In the genomic region with DNA sequence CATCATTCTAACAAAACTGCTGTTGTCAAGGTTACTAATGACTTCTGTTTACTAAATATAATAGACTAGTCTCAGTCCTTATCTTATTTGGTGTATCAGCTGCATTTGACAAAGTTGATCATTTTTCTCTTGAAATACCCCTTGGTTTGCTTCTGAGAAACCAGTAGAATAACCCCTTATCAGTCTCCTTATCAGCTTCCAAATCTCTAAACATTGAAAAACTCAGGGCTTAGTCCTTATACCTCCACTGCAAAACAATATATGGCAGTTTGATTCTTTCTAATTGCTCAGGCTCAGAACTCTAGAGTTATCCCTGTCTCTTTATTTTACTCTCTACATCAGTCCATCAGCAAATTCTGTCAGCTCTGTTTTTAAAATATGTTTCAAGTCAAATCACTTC, we compare ENCODE assay signal across 18 cellular contexts.
A peak's percentile ranks its signal among the peaks of the same experiment; 100 is the strongest.
DNase-seq lines count a peak whose midpoint lies in the region; ATAC-seq, FAIRE-seq and TF ChIP-seq lines count a peak whose summit lies in the region.
"Had no signal": no experiment of that assay in that cellular context is flagged by ENCODE, and none has a peak within 500 bp of the region (broad histone marks: within the 10 kb centered on the region; RNA-seq: fewer than 3 reads in every experiment).

No MANE protein-coding gene starts in this region.

- H3K4me3 Mint-ChIP-seq in HFFc6 (peak overlapping the region; percentile 80), brain (peak overlapping the region in 2 of 5 experiments; percentile 6 to 9)
- H3K4me3 Mint-ChIP-seq: activated CD4-positive, alpha-beta T cell treated with anti-CD3 and anti-CD28 coated beads for 36 hours; GM23338 had no signal

- H3K4me3 ChIP-seq in keratinocyte (ENCODE audit: control insufficient read depth in 2 of 3, extremely low read depth in 1 of 3, insufficient read depth in 2 of 3, low read depth in 1 of 3, low read length in 3 of 3): no peak overlapping the region
- peak overlapping the region; percentile 20 for H3K4me3 ChIP-seq in smooth muscle cell
- H3K4me3 ChIP-seq: GM23338, ovary had no signal

- H3K9me1 ChIP-seq in keratinocyte (ENCODE audit: control insufficient read depth, extremely low read depth, insufficient read depth, low read length): no peaks in the 10 kb centered on the region

- dilution Hi-C loops in keratinocyte (cut with MboI; ENCODE audit: extremely low pct_ligation_motif_present, low sequenced_read_pairs): no loop called here

- no peaks in the 10 kb centered on the region for H3K27me3 ChIP-seq in keratinocyte (ENCODE audit: control insufficient read depth, extremely low read depth, insufficient read depth, low read length)
- H3K27me3 ChIP-seq in smooth muscle cell (ENCODE audit: low read depth): no peaks in the 10 kb centered on the region
- H3K27me3 ChIP-seq: ovary had no signal

- no peak for ATAC-seq in GM18511 (IDR thresholded peaks at IDR 0.05; ENCODE audit: unreplicated experiment)
- ATAC-seq: activated CD4-positive, alpha-beta T cell treated with anti-CD3 and anti-CD28 coated beads for 36 hours; GM23338; Right ventricle myocardium inferior; stimulated activated naive CD8-positive, alpha-beta T cell treated with anti-CD3 and anti-CD28 coated beads, Interleukin-15, Interleukin-2, amounts not matched to agents 100 U/mL and 50 U/mL, for 24 hours had no signal

- H3K9me3 Mint-ChIP-seq in HFFc6: no peaks in the 10 kb centered on the region
- no peaks in the 10 kb centered on the region for H3K9me3 Mint-ChIP-seq in brain
- H3K9me3 Mint-ChIP-seq: GM23338 had no signal

- peak overlapping the region; percentile 64 for H3K27ac Mint-ChIP-seq in HFFc6
- H3K27ac Mint-ChIP-seq in brain: peak overlapping the region in 3 of 5 experiments; percentile 11 to 89 (median 25)
- H3K27ac Mint-ChIP-seq: activated CD4-positive, alpha-beta T cell treated with anti-CD3 and anti-CD28 coated beads for 36 hours; GM23338 had no signal

- H3K27me3 Mint-ChIP-seq in HFFc6 (ENCODE audit: insufficient read depth) (no peaks in the 10 kb centered on the region), brain (no peaks in the 10 kb centered on the region)
- H3K27me3 Mint-ChIP-seq: activated CD4-positive, alpha-beta T cell treated with anti-CD3 and anti-CD28 coated beads for 36 hours had no signal

- H3K9ac ChIP-seq in keratinocyte (ENCODE audit: control insufficient read depth, extremely low read depth, insufficient read depth, low read length) (no peak overlapping the region), smooth muscle cell (ENCODE audit: low read depth) (peak overlapping the region; percentile 49)

- H3F3A ChIP-seq in smooth muscle cell (ENCODE audit: low read depth): no peaks in the 10 kb centered on the region

- no peaks in the 10 kb centered on the region for H3K36me3 Mint-ChIP-seq in HFFc6 (ENCODE audit: low read depth)
- no peaks in the 10 kb centered on the region for H3K36me3 Mint-ChIP-seq in brain

- H3K4me2 ChIP-seq in keratinocyte (ENCODE audit: control insufficient read depth, extremely low read depth, insufficient read depth, low read depth, low read length) (no peak overlapping the region), smooth muscle cell (peak overlapping the region; percentile 80)
- H3K4me2 ChIP-seq: GM23338 had no signal

- H3K9me3 ChIP-seq in keratinocyte (ENCODE audit: control insufficient read depth, low read depth, low read length) (no peaks in the 10 kb centered on the region), smooth muscle cell (replicated peaks; ENCODE audit: low read depth) (no peaks in the 10 kb centered on the region)
- H3K9me3 ChIP-seq: ovary had no signal

- H2AFZ ChIP-seq in keratinocyte (ENCODE audit: control insufficient read depth, low read length) (no peak overlapping the region), smooth muscle cell (ENCODE audit: low read depth) (peak overlapping the region; percentile 50)
- H2AFZ ChIP-seq: GM23338 had no signal

- peak; percentile 17 for FAIRE-seq in keratinocyte (lab: Jason Lieb, UNC)
- FAIRE-seq: kidney had no signal

- H3K79me2 ChIP-seq in keratinocyte (ENCODE audit: control insufficient read depth, insufficient read depth, low read length) (no peaks in the 10 kb centered on the region), smooth muscle cell (ENCODE audit: low read depth) (no peaks in the 10 kb centered on the region)

- TF ChIP-seq CTCF in HFFc6 (IDR thresholded peaks at IDR 0.05) (no peak), brain (conservative IDR thresholded peaks at IDR 0.05) (no peak), keratinocyte (optimal IDR thresholded peaks at IDR 0.05 in 1 of 3, IDR thresholded peaks at IDR 0.05 in 1 of 3, conservative IDR thresholded peaks at IDR 0.05 in 1 of 3; ENCODE audit: extremely low read depth in 1 of 3, insufficient read depth in 2 of 3, low read length in 3 of 3) (no peak), smooth muscle cell (IDR thresholded peaks at IDR 0.05; ENCODE audit: borderline replicate concordance, insufficient read depth, poor library complexity, severe bottlenecking) (no peak)

- DNase-seq in HFFc6 (no peak), keratinocyte (ENCODE audit: low read depth, low spot score) (no peak), smooth muscle cell (lab: John Stamatoyannopoulos, UW; ENCODE audit: unreplicated experiment) (no peak), NCI-H1694 treated with DMSO at 0.1 percent for 48 hours (lab: John Stamatoyannopoulos, UW) (no peak)
- no peak for DNase-seq in stimulated activated CD4-positive, alpha-beta T cell treated with anti-CD3 and anti-CD28 coated beads, Interleukin-1b, Interleukin-23, amount 100 ng/mL, for 48 hours
- no peak for DNase-seq in activated CD4-positive, CD25-positive, alpha-beta regulatory T cell (lab: John Stamatoyannopoulos, UW)
- DNase-seq: activated CD4-positive, alpha-beta T cell treated with anti-CD3 and anti-CD28 coated beads for 36 hours; activated CD8-positive, alpha-beta memory T cell treated with anti-CD3 and anti-CD28 coated beads, Interleukin-2, amount 50 U/mL, for 48 hours; dermis blood vessel endothelial cell; erythroblast; kidney; NCI-H1436 treated with DMSO at 0.1 percent for 48 hours; ovary; stimulated activated naive CD8-positive, alpha-beta T cell treated with anti-CD3 and anti-CD28 coated beads, Interleukin-15, Interleukin-2, amounts not matched to agents 100 U/mL and 50 U/mL, for 24 hours had no signal

- H4K20me1 ChIP-seq in keratinocyte (ENCODE audit: control insufficient read depth, extremely low read depth, insufficient read depth, low read length) (no peaks in the 10 kb centered on the region), smooth muscle cell (ENCODE audit: low read depth) (no peaks in the 10 kb centered on the region)

- no peaks in the 10 kb centered on the region for H3K4me1 ChIP-seq in keratinocyte (ENCODE audit: control insufficient read depth, extremely low read depth, insufficient read depth, low read length)
- peaks cover 11% of the 10 kb centered on the region for H3K4me1 ChIP-seq in smooth muscle cell (ENCODE audit: low read depth)

- H3K36me3 ChIP-seq in keratinocyte (ENCODE audit: control insufficient read depth in 2 of 2, extremely low read depth in 1 of 2, insufficient read depth in 2 of 2, low read length in 2 of 2) (no peaks in the 10 kb centered on the region), smooth muscle cell (ENCODE audit: low read depth) (no peaks in the 10 kb centered on the region)
- H3K36me3 ChIP-seq: ovary had no signal

- peak overlapping the region; percentile 24 for H3K27ac ChIP-seq in keratinocyte (ENCODE audit: control insufficient read depth, insufficient read depth, low read length)
- peak overlapping the region; percentile 53 for H3K27ac ChIP-seq in smooth muscle cell (ENCODE audit: low read depth)
- H3K27ac ChIP-seq: ovary had no signal

- H3K4me1 Mint-ChIP-seq in HFFc6 (ENCODE audit: low read depth) (peaks cover 35% of the 10 kb centered on the region), brain (peaks cover 39% of the 10 kb centered on the region)
- H3K4me1 Mint-ChIP-seq: activated CD4-positive, alpha-beta T cell treated with anti-CD3 and anti-CD28 coated beads for 36 hours; GM23338 had no signal
